In the genomic region with DNA sequence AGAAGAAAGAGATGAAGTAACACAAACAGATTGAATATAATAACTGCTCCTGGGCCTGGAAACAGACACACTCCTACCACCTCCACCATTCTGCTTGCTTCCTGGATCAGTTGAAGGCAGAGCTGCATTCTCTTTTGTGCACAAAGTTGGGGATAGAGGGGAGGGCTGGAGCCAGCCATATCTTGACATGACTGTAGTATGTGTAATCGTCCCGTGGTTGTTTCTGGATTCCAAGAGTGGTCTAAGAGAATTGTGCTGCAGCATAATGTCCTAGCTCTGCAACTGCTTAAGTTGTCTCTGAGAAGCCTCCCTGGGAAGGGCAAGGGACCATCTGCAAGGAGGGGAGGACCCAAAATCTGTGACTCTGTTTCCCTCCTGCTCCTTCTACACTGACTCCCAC, we compare ENCODE assay signal across 19 cellular contexts. TPM values are rescaled to one million over a fixed set of nuclear protein-coding genes. Genes with fewer than 3 reads are reported as not detected.
DNase-seq lines count a peak whose midpoint lies in the region; ATAC-seq and TF ChIP-seq lines count a peak whose summit lies in the region.
"Had no signal": no experiment of that assay in that cellular context is flagged by ENCODE, and none has a peak within 500 bp of the region (broad histone marks: within the 10 kb centered on the region; RNA-seq: fewer than 3 reads in every experiment).

No MANE protein-coding gene starts in this region.

- no peaks in the 10 kb centered on the region for H3K9me3 Mint-ChIP-seq in natural killer cell
- no peaks in the 10 kb centered on the region for H3K9me3 Mint-ChIP-seq in natural killer cell treated with Interleukin-12 subunit alpha and Interleukin-12 subunit beta and Interleukin-15 and Interleukin-18, amount 100 ng/mL, for 72 hours
- H3K9me3 Mint-ChIP-seq: activated T-cell treated with anti-CD3 and anti-CD28 coated beads, Interleukin-2, amount 50 U/mL, for 4 hours; endodermal cell had no signal

- H3K36me3 ChIP-seq in brain microvascular endothelial cell (replicated peaks) (no peaks in the 10 kb centered on the region), lung (ENCODE audit: control insufficient read depth in 2 of 2, insufficient read depth in 2 of 2, low read length in 2 of 2) (no peaks in the 10 kb centered on the region)
- H3K36me3 ChIP-seq: thyroid gland had no signal

- peaks cover 18 to 32% of the 10 kb centered on the region in 2 donors for H3K4me1 ChIP-seq in lung (ENCODE audit: control insufficient read depth in 2 of 2, insufficient read depth in 2 of 2, low read length in 2 of 2)

- H3K27me3 ChIP-seq in brain microvascular endothelial cell (replicated peaks): no peaks in the 10 kb centered on the region
- H3K27me3 ChIP-seq in lung (ENCODE audit: control insufficient read depth, insufficient read depth): no peaks in the 10 kb centered on the region
- H3K27me3 ChIP-seq: left lung, thyroid gland had no signal

- H3K27ac ChIP-seq in brain microvascular endothelial cell (no peak overlapping the region), lung (ENCODE audit: low read depth in 1 of 2, low read length in 1 of 2) (peak overlapping the region; percentile 27 to 37)
- H3K27ac ChIP-seq: left lung had no signal

- ATAC-seq in natural killer cell (no peak), lung (ENCODE audit: insufficient read depth, low FRiP score) (no peak), GM21381 (IDR thresholded peaks at IDR 0.05; ENCODE audit: unreplicated experiment) (no peak)
- ATAC-seq in natural killer cell treated with Interleukin-12 subunit alpha and Interleukin-12 subunit beta and Interleukin-15 and Interleukin-18, amount 100 ng/mL, for 72 hours: no peak
- ATAC-seq: activated CD4-positive, alpha-beta T cell treated with anti-CD3 and anti-CD28 coated beads for 36 hours; activated T-cell treated with anti-CD3 and anti-CD28 coated beads, Interleukin-2, amount 50 U/mL, for 4 hours; left lung; PC-3 had no signal

- H3K4me1 Mint-ChIP-seq in natural killer cell: peaks cover 32 to 40% of the 10 kb centered on the region in 2 donors
- peaks cover 33 to 50% of the 10 kb centered on the region in 2 donors for H3K4me1 Mint-ChIP-seq in natural killer cell treated with Interleukin-12 subunit alpha and Interleukin-12 subunit beta and Interleukin-15 and Interleukin-18, amount 100 ng/mL, for 72 hours (ENCODE audit: low read depth in 2 of 2)

- H3K27me3 Mint-ChIP-seq in natural killer cell (ENCODE audit: low read depth in 2 of 2): no peaks in the 10 kb centered on the region
- H3K27me3 Mint-ChIP-seq in natural killer cell treated with Interleukin-12 subunit alpha and Interleukin-12 subunit beta and Interleukin-15 and Interleukin-18, amount 100 ng/mL, for 72 hours: peaks cover 0 to under 1% of the 10 kb centered on the region in 2 donors
- H3K27me3 Mint-ChIP-seq: activated CD4-positive, alpha-beta T cell treated with anti-CD3 and anti-CD28 coated beads for 36 hours had no signal

- H3K4me3 ChIP-seq in brain microvascular endothelial cell (ENCODE audit: low read depth, low read length): no peak overlapping the region
- no peak overlapping the region for H3K4me3 ChIP-seq in lung
- H3K4me3 ChIP-seq: left lung, thyroid gland had no signal

- H3K9me3 ChIP-seq in lung (ENCODE audit: control insufficient read depth in 2 of 2, insufficient read depth in 1 of 2, low read length in 1 of 2): no peaks in the 10 kb centered on the region
- H3K9me3 ChIP-seq: left lung, thyroid gland had no signal

- H3K4me3 Mint-ChIP-seq in natural killer cell: peak overlapping the region; percentile 63
- H3K4me3 Mint-ChIP-seq in natural killer cell treated with Interleukin-12 subunit alpha and Interleukin-12 subunit beta and Interleukin-15 and Interleukin-18, amount 100 ng/mL, for 72 hours: no peak overlapping the region
- H3K4me3 Mint-ChIP-seq: activated CD4-positive, alpha-beta T cell treated with anti-CD3 and anti-CD28 coated beads for 36 hours; activated T-cell treated with anti-CD3 and anti-CD28 coated beads, Interleukin-2, amount 50 U/mL, for 4 hours; endodermal cell had no signal

- no peak overlapping the region for H3K27ac Mint-ChIP-seq in natural killer cell
- no peak overlapping the region for H3K27ac Mint-ChIP-seq in natural killer cell treated with Interleukin-12 subunit alpha and Interleukin-12 subunit beta and Interleukin-15 and Interleukin-18, amount 100 ng/mL, for 72 hours
- H3K27ac Mint-ChIP-seq: activated CD4-positive, alpha-beta T cell treated with anti-CD3 and anti-CD28 coated beads for 36 hours; endodermal cell had no signal

- in situ Hi-C loops in brain microvascular endothelial cell (cut with HindIII; ENCODE audit: low pct_ligation_motif_present, low sequenced_read_pairs): no loop called here

- no peaks in the 10 kb centered on the region for H3K36me3 Mint-ChIP-seq in natural killer cell
- H3K36me3 Mint-ChIP-seq in natural killer cell treated with Interleukin-12 subunit alpha and Interleukin-12 subunit beta and Interleukin-15 and Interleukin-18, amount 100 ng/mL, for 72 hours: no peaks in the 10 kb centered on the region

- DNase-seq in natural killer cell: no peak
- DNase-seq in natural killer cell treated with Interleukin-12 subunit alpha and Interleukin-12 subunit beta and Interleukin-15 and Interleukin-18, amount 100 ng/mL, for 72 hours (ENCODE audit: low spot score): no peak
- peak; percentile 52 for DNase-seq in brain microvascular endothelial cell
- no peak for DNase-seq in lung (ENCODE audit: low spot score)
- no peak for DNase-seq in NCI-H128 (lab: John Stamatoyannopoulos, UW; ENCODE audit: unreplicated experiment)
- no peak for DNase-seq in effector CD4-positive, alpha-beta T cell
- no peak for DNase-seq in T-helper 2 cell
- DNase-seq: activated CD4-positive, alpha-beta T cell treated with anti-CD3 and anti-CD28 coated beads for 36 hours; activated T-cell treated with anti-CD3 and anti-CD28 coated beads, Interleukin-2, amount 50 U/mL, for 4 hours; DMS 273 treated with DMSO at 0.1 percent for 48 hours; endodermal cell; left lung; NCI-H446 treated with DMSO at 0.1 percent for 48 hours; occipital lobe; PC-3; stimulated activated CD4-positive, alpha-beta T cell treated with anti-CD3 and anti-CD28 coated beads, Interleukin-12 subunit alpha, Interleukin-12 subunit beta, amount 100 ng/mL, for 4 hours; T-helper 1 cell; thyroid gland had no signal

- intact Hi-C loops in natural killer cell (cut with micrococcal nuclease): no loop called here

- WGBS in lung, 2 donors: 67 to 75% methylated on average over 2 of the region's 2 CpGs

- TF ChIP-seq CTCF in natural killer cell (IDR thresholded peaks at IDR 0.05): no peak
- no peak for TF ChIP-seq CTCF in brain microvascular endothelial cell (IDR thresholded peaks at IDR 0.05; ENCODE audit: low read depth, low read length, missing control alignments)
- TF ChIP-seq CTCF in lung (IDR thresholded peaks at IDR 0.05; ENCODE audit: control extremely low read depth, extremely low read depth): no peak

RNA-seq across cellular contexts. Expression of a gene that starts 3.2 kb away (rescaled TPM):
- total RNA-seq in natural killer cell (100 to 1,000 TPM; 124 to 214 (median 141) TPM), lung (10 to 100 TPM; 51.5 to 55.0 TPM)
- 10 to 100 TPM; 22.8 to 28.5 TPM for total RNA-seq in natural killer cell treated with Interleukin-12 subunit alpha and Interleukin-12 subunit beta and Interleukin-15 and Interleukin-18, amount 100 ng/mL, for 72 hours
- 10 to 100 TPM; 16.2 to 16.9 TPM for polyA plus RNA-seq in lung

RNA-seq across cellular contexts. Expression of a gene that starts 35.0 kb away (rescaled TPM):
- total RNA-seq in natural killer cell (10 to 100 TPM in 2 of 3 donors, 1 to 10 TPM in 1; 9.7 to 21.5 (median 13.9) TPM), lung (10 to 100 TPM in 1 of 2 donors, 1 to 10 TPM in 1; 5.1 to 15.4 TPM)
- 1 to 10 TPM; 2.0 to 3.4 TPM for total RNA-seq in natural killer cell treated with Interleukin-12 subunit alpha and Interleukin-12 subunit beta and Interleukin-15 and Interleukin-18, amount 100 ng/mL, for 72 hours
- 1 to 10 TPM; 4.7 to 6.3 TPM for polyA plus RNA-seq in lung

RNA-seq across cellular contexts. Expression of a gene that starts 45.5 kb away (rescaled TPM):
- total RNA-seq in natural killer cell (10 to 100 TPM in 1 of 3 donors, 1 to 10 TPM in 2; 7.1 to 11.9 (median 9.5) TPM), lung (10 to 100 TPM in 1 of 2 donors, 1 to 10 TPM in 1; 5.4 to 27.2 TPM)
- total RNA-seq in natural killer cell treated with Interleukin-12 subunit alpha and Interleukin-12 subunit beta and Interleukin-15 and Interleukin-18, amount 100 ng/mL, for 72 hours: 10 to 100 TPM; 15.9 to 18.7 TPM
- 10 to 100 TPM; 21.1 to 35.9 TPM for polyA plus RNA-seq in lung

RNA-seq across cellular contexts. Expression of a gene that starts 56.6 kb away (rescaled TPM):
- total RNA-seq in natural killer cell (1 to 10 TPM; 3.7 to 6.8 (median 3.9) TPM), lung (under 1 TPM; 0.51 to 0.67 TPM)
- total RNA-seq in natural killer cell treated with Interleukin-12 subunit alpha and Interleukin-12 subunit beta and Interleukin-15 and Interleukin-18, amount 100 ng/mL, for 72 hours: 1 to 10 TPM; 4.2 to 4.9 TPM
- under 1 TPM; 0.15 to 0.28 TPM for polyA plus RNA-seq in lung
